21 cellular contexts compared by ENCODE assay signal in genomic region chr12:60337865-60338549, GRCh38.
DNase-seq lines count a peak whose midpoint lies in the region; ATAC-seq, FAIRE-seq and TF ChIP-seq lines count a peak whose summit lies in the region.
"Had no signal": no experiment of that assay in that cellular context is flagged by ENCODE, and none has a peak within 500 bp of the region (broad histone marks: within the 10 kb centered on the region; RNA-seq: fewer than 3 reads in every experiment).

No MANE protein-coding gene starts in this region.

- no peak overlapping the region for H2BK15ac ChIP-seq in IMR-90 (ENCODE audit: low read depth, low read length)

- H4K20me1 ChIP-seq in HepG2 (ENCODE audit: insufficient read depth, low read length) (no peaks in the 10 kb centered on the region), IMR-90 (ENCODE audit: insufficient read depth, low read length) (no peaks in the 10 kb centered on the region), K562 (replicated peaks; ENCODE audit: control insufficient read depth, insufficient read depth, low read length) (no peaks in the 10 kb centered on the region)
- H4K20me1 ChIP-seq: BLaER1 had no signal

- FAIRE-seq in HepG2 (lab: Jason Lieb, UNC), result no peak
- FAIRE-seq in GM12891 (lab: Jason Lieb, UNC), result peak; percentile 31
- no peak for FAIRE-seq in K562 (lab: Jason Lieb, UNC)
- FAIRE-seq: GM12892, GM18507 had no signal

- H3K79me2 ChIP-seq in HepG2 (ENCODE audit: insufficient read depth, low read length), result no peaks in the 10 kb centered on the region
- H3K79me2 ChIP-seq in K562 (ENCODE audit: control insufficient read depth, insufficient read depth, low read length), result no peaks in the 10 kb centered on the region

- H3K27ac ChIP-seq in HepG2 (ENCODE audit: extremely low read length, insufficient read depth, low read length), result no peak overlapping the region
- H3K27ac ChIP-seq in right lobe of liver, result no peak overlapping the region
- H3K27ac ChIP-seq in IMR-90 (ENCODE audit: insufficient read depth, low read length), result no peak overlapping the region
- H3K27ac ChIP-seq in K562 (ENCODE audit: extremely low read depth, low read depth, low read length), result no peak overlapping the region
- H3K27ac ChIP-seq: 22Rv1, BLaER1 had no signal

- no peak overlapping the region for H3K4ac ChIP-seq in IMR-90 (ENCODE audit: low read depth, low read length)

- H3K36me3 ChIP-seq in HepG2 (replicated peaks in 1 of 2; ENCODE audit: control insufficient read depth in 1 of 2, insufficient read depth in 2 of 2, low read length in 2 of 2) (no peaks in the 10 kb centered on the region), right lobe of liver (no peaks in the 10 kb centered on the region), IMR-90 (ENCODE audit: control insufficient read depth, insufficient read depth, low read length) (no peaks in the 10 kb centered on the region), K562 (ENCODE audit: control insufficient read depth, insufficient read depth, low read length) (no peaks in the 10 kb centered on the region)
- H3K36me3 ChIP-seq: BE2C, BLaER1 had no signal

- BruUV-seq in HepG2 (replicated peaks; lab: Mats Ljungman, UMichigan) (no TSS peak), IMR-90 (replicated peaks; lab: Mats Ljungman, UMichigan) (no TSS peak), K562 (replicated peaks; lab: Mats Ljungman, UMichigan) (no TSS peak)

- H3K23ac ChIP-seq in IMR-90 (ENCODE audit: low read depth, low read length), result no peak overlapping the region

- TF ChIP-seq RAD21 in HepG2 (CRISPR knock-in tag; IDR thresholded peaks at IDR 0.05), result no peak
- no peak for TF ChIP-seq RAD21 in IMR-90 (IDR thresholded peaks at IDR 0.05; ENCODE audit: low read length)
- no peak for TF ChIP-seq RAD21 in K562 (CRISPR knock-in tag; conservative IDR thresholded peaks at IDR 0.05 in 1 of 2, IDR thresholded peaks at IDR 0.05 in 1 of 2)

- intact Hi-C loops in HepG2 (cut with micrococcal nuclease; ENCODE audit: unreplicated experiment) (no loop called here), right lobe of liver (cut with DNase I) (no loop called here), IMR-90 (cut with micrococcal nuclease) (loop anchor here (5.0 kb wide), 1 partner anchor 191 kb away; no protein-coding TSS in a partner anchor), K562 (cut with micrococcal nuclease) (no loop called here)

- TF ChIP-seq POLR2A in HepG2 (IDR thresholded peaks at IDR 0.05; ENCODE audit: insufficient read depth in 1 of 2, low read depth in 2 of 2, low read length in 2 of 2), result no peak
- no peak for TF ChIP-seq POLR2A in right lobe of liver (IDR thresholded peaks at IDR 0.05)
- no peak for TF ChIP-seq POLR2A in GM12891 (IDR thresholded peaks at IDR 0.05; ENCODE audit: low read depth, low read length)
- no peak for TF ChIP-seq POLR2A in IMR-90 (IDR thresholded peaks at IDR 0.05; ENCODE audit: low read depth, low read length)
- no peak for TF ChIP-seq POLR2A in K562 (conservative IDR thresholded peaks at IDR 0.05)

- dilution Hi-C loops in IMR-90 (cut with HindIII; ENCODE audit: low sequenced_read_pairs, unreplicated experiment), result no loop called here

- CTCF ChIA-PET in HepG2 (lab: Yijun Ruan, JAX; ENCODE audit: low intra/inter-chr PET ratio, low total read pairs) (no interaction called here), IMR-90 (lab: Yijun Ruan, JAX) (interaction anchor here (0.6 kb wide), 1 partner anchor 358 kb away, joined by 3 read pairs; no protein-coding TSS in a partner anchor), K562 (lab: Yijun Ruan, JAX; ENCODE audit: low intra/inter-chr PET ratio) (no interaction called here)

- no peak for TF ChIP-seq EP300 in HepG2 (IDR thresholded peaks at IDR 0.05; ENCODE audit: low read depth in 2 of 2, low read length in 2 of 2)
- no peak for TF ChIP-seq EP300 in HepG2 (CRISPR knock-in tag; IDR thresholded peaks at IDR 0.05; ENCODE audit: borderline replicate concordance)
- TF ChIP-seq EP300 in K562 (IDR thresholded peaks at IDR 0.05; ENCODE audit: low read length), result no peak

- no peaks in the 10 kb centered on the region for H3K4me1 ChIP-seq in HepG2 (ENCODE audit: insufficient read depth, low read length)
- no peaks in the 10 kb centered on the region for H3K4me1 ChIP-seq in right lobe of liver
- no peaks in the 10 kb centered on the region for H3K4me1 ChIP-seq in IMR-90 (ENCODE audit: control insufficient read depth, insufficient read depth, low read length)
- H3K4me1 ChIP-seq in K562 (replicated peaks in 1 of 2; ENCODE audit: control insufficient read depth in 2 of 2, insufficient read depth in 2 of 2, low read length in 2 of 2), result no peaks in the 10 kb centered on the region
- H3K4me1 ChIP-seq: BE2C, BLaER1 had no signal

- TF ChIP-seq CTCF in HepG2 (CRISPR knock-in tag; IDR thresholded peaks at IDR 0.05) (no peak), right lobe of liver (IDR thresholded peaks at IDR 0.05) (no peak), IMR-90 (conservative IDR thresholded peaks at IDR 0.05; ENCODE audit: low read depth, low read length) (no peak), K562 (IDR thresholded peaks at IDR 0.05 in 2 of 3, conservative IDR thresholded peaks at IDR 0.05 in 1 of 3; ENCODE audit: insufficient read depth in 2 of 3, low read depth in 1 of 3, low read length in 3 of 3) (no peak)

- H3K9me3 ChIP-seq in HepG2 (ENCODE audit: low read length) (no peaks in the 10 kb centered on the region), right lobe of liver (no peaks in the 10 kb centered on the region), IMR-90 (ENCODE audit: control insufficient read depth, insufficient read depth, low read length) (no peaks in the 10 kb centered on the region), K562 (replicated peaks; ENCODE audit: control insufficient read depth, insufficient read depth, low read depth, low read length) (no peaks in the 10 kb centered on the region)
- H3K9me3 ChIP-seq: BE2C, BLaER1 had no signal

- H2BK5ac ChIP-seq in IMR-90 (ENCODE audit: low read depth, low read length, poor library complexity, severe bottlenecking), result no peak overlapping the region

- H3K56ac ChIP-seq in IMR-90 (ENCODE audit: extremely low read depth, insufficient read depth, low read length), result no peak overlapping the region

- H3K27me3 ChIP-seq in HepG2 (ENCODE audit: control insufficient read depth in 1 of 2, insufficient read depth in 2 of 2, low read length in 2 of 2) (no peaks in the 10 kb centered on the region), right lobe of liver (no peaks in the 10 kb centered on the region), IMR-90 (ENCODE audit: control insufficient read depth, insufficient read depth, low read length) (no peaks in the 10 kb centered on the region), K562 (ENCODE audit: control insufficient read depth in 2 of 2, insufficient read depth in 2 of 2, low read length in 2 of 2) (no peaks in the 10 kb centered on the region)
- H3K27me3 ChIP-seq: BE2C, BLaER1 had no signal

- in situ Hi-C loops in HepG2 (cut with HindIII; ENCODE audit: extremely low pct_ligation_motif_present, low pct_unique_long_range_greater_than_20kb) (no loop called here), IMR-90 (cut with MboI; ENCODE audit: low sequenced_read_pairs) (no loop called here), K562 (cut with MboI) (no loop called here)

- no peak overlapping the region for H4K91ac ChIP-seq in IMR-90 (ENCODE audit: insufficient read depth, low read depth, low read length)

- H4K5ac ChIP-seq in IMR-90 (ENCODE audit: low read depth, low read length), result no peak overlapping the region

- H3K4me3 ChIP-seq in HepG2 (replicated peaks in 1 of 3; ENCODE audit: insufficient read depth in 1 of 3, low read depth in 2 of 3, low read length in 3 of 3) (no peak overlapping the region), right lobe of liver (no peak overlapping the region), IMR-90 (ENCODE audit: insufficient read depth, low read depth, low read length) (no peak overlapping the region), K562 (no peak overlapping the region)
- H3K4me3 ChIP-seq: BLaER1 had no signal

- no peak overlapping the region for H2AK9ac ChIP-seq in IMR-90 (replicated peaks; ENCODE audit: low read depth, low read length, poor library complexity)

- no peak overlapping the region for H2BK20ac ChIP-seq in IMR-90 (ENCODE audit: low read depth, low read length)

- no peak for ATAC-seq in HepG2
- ATAC-seq in right lobe of liver, result no peak
- no peak for ATAC-seq in IMR-90 (ENCODE audit: low read depth)
- no peak for ATAC-seq in K562
- no peak for ATAC-seq in HG03135 (IDR thresholded peaks at IDR 0.05; ENCODE audit: unreplicated experiment)

- H3K9ac ChIP-seq in HepG2 (ENCODE audit: insufficient read depth, low read depth, low read length) (no peak overlapping the region), IMR-90 (ENCODE audit: low read depth, low read length) (no peak overlapping the region), K562 (ENCODE audit: insufficient read depth in 1 of 2, low read depth in 2 of 2, low read length in 2 of 2) (no peak overlapping the region)
- H3K9ac ChIP-seq: BLaER1 had no signal

- WGBS in HepG2 (ENCODE audit: low lambda C conversion rate), result 3% methylated on average over 5 of the region's 5 CpGs
- WGBS in right lobe of liver (ENCODE audit: insufficient coverage, low coverage, low lambda C conversion rate, missing lambda C conversion rate), result 45% methylated on average over 5 of the region's 5 CpGs
- WGBS in IMR-90 (ENCODE audit: extremely low coverage in 2 of 2, insufficient read length in 1 of 2), 2 experiments, result no CpG with 5 or more reads among the region's 5 CpGs
- 6% methylated on average over 5 of the region's 5 CpGs for WGBS in K562 (ENCODE audit: insufficient coverage, low coverage, missing lambda C conversion rate)

- no peak overlapping the region for H3K14ac ChIP-seq in IMR-90 (replicated peaks; ENCODE audit: low read depth, low read length)

- POLR2A ChIA-PET in HepG2 (lab: Yijun Ruan, JAX) (no interaction called here), IMR-90 (lab: Charles Lee; ENCODE audit: unreplicated experiment) (no interaction called here), K562 (lab: Yijun Ruan, JAX) (no interaction called here)

- H3K4me2 ChIP-seq in HepG2 (ENCODE audit: low read depth, low read length) (no peak overlapping the region), IMR-90 (ENCODE audit: low read depth, low read length) (no peak overlapping the region), K562 (ENCODE audit: insufficient read depth, low read length) (no peak overlapping the region)
- H3K4me2 ChIP-seq: BLaER1 had no signal

- no peak overlapping the region for H2AK5ac ChIP-seq in IMR-90 (ENCODE audit: low read depth, low read length)

- H3K9me1 ChIP-seq in IMR-90 (ENCODE audit: insufficient read depth, low read length) (no peaks in the 10 kb centered on the region), K562 (ENCODE audit: control insufficient read depth, insufficient read depth, low read length) (no peaks in the 10 kb centered on the region)

- no peak overlapping the region for H2BK120ac ChIP-seq in IMR-90 (ENCODE audit: low read depth, low read length)

- no peaks in the 10 kb centered on the region for H3K79me1 ChIP-seq in IMR-90 (ENCODE audit: low read depth in 1 of 2, low read length in 2 of 2)

- no peak overlapping the region for H2AFZ ChIP-seq in HepG2 (ENCODE audit: low read length)
- H2AFZ ChIP-seq in IMR-90 (replicated peaks; ENCODE audit: low read length, poor library complexity), result no peak overlapping the region
- H2AFZ ChIP-seq in K562 (ENCODE audit: low read depth, low read length), result no peak overlapping the region

- H4K8ac ChIP-seq in IMR-90 (ENCODE audit: low read depth in 2 of 2, low read length in 2 of 2), result no peak overlapping the region

- H3K18ac ChIP-seq in IMR-90 (ENCODE audit: low read depth, low read length), result no peak overlapping the region

- no peak for DNase-seq in HepG2 (ENCODE audit: low spot score)
- no peak for DNase-seq in right lobe of liver
- DNase-seq in GM12891 (ENCODE audit: insufficient read length, low spot score), result no peak
- no peak for DNase-seq in IMR-90
- no peak for DNase-seq in K562 (ENCODE audit: extremely low read depth in 1 of 4, low spot score in 3 of 4)
- no peak for DNase-seq in NCI-H446 treated with DMSO at 0.1 percent for 48 hours (lab: John Stamatoyannopoulos, UW)
- no peak for DNase-seq in GM03348 (ENCODE audit: low spot score)
- DNase-seq: ACHN; BE2C; C1 segment of cervical spinal cord; CD4-positive, alpha-beta memory T cell; CD4-positive, CD25-positive, alpha-beta regulatory T cell; CD8-positive, alpha-beta memory T cell; COR-L47; DMS79 treated with DMSO at 0.1 percent for 48 hours; GF-D8 had no signal

Comparison
In these comparisons a context has a peak if more than half of its experiments do, and no peak if none do; other contexts are left out.
1. Of the 241 proteins assayed by ChIP-seq in both HepG2 and K562: peak only in HepG2: MAFF and MAFK; only in K562: MAFG; in both: none; in neither: 238.